In the genomic region with DNA sequence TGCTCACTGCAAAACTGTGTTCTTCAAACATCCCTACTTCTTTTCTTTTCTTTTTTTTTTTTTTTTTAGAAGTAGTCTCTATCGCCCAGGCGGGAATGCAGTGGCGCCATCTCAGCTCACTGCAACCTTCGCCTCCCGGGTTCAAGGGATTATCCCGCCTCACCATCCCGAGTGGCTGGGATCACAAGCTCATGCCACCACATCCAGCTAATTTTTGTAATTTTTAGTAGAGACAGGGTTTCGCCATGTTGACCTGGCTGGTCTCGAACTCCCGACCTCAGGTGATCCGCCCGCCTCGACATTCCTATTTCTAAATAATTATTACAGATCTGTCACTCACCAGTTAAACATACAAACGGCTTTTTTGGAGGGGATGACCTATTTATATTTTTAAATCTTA, we compare ENCODE assay signal across 1 cellular context.
TF ChIP-seq lines count a peak whose summit lies in the region.

No MANE protein-coding gene starts in this region.

TF ChIP-seq in HCT116, 20 proteins besides CTCF, POLR2A, EP300 and RAD21:
- TF ChIP-seq, protein P1, sequence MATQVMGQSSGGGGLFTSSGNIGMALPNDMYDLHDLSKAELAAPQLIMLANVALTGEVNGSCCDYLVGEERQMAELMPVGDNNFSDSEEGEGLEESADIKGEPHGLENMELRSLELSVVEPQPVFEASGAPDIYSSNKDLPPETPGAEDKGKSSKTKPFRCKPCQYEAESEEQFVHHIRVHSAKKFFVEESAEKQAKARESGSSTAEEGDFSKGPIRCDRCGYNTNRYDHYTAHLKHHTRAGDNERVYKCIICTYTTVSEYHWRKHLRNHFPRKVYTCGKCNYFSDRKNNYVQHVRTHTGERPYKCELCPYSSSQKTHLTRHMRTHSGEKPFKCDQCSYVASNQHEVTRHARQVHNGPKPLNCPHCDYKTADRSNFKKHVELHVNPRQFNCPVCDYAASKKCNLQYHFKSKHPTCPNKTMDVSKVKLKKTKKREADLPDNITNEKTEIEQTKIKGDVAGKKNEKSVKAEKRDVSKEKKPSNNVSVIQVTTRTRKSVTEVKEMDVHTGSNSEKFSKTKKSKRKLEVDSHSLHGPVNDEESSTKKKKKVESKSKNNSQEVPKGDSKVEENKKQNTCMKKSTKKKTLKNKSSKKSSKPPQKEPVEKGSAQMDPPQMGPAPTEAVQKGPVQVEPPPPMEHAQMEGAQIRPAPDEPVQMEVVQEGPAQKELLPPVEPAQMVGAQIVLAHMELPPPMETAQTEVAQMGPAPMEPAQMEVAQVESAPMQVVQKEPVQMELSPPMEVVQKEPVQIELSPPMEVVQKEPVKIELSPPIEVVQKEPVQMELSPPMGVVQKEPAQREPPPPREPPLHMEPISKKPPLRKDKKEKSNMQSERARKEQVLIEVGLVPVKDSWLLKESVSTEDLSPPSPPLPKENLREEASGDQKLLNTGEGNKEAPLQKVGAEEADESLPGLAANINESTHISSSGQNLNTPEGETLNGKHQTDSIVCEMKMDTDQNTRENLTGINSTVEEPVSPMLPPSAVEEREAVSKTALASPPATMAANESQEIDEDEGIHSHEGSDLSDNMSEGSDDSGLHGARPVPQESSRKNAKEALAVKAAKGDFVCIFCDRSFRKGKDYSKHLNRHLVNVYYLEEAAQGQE (IDR thresholded peaks at IDR 0.05; ENCODE audit: low read depth) = no peak
- TF ChIP-seq CBX3 (IDR thresholded peaks at IDR 0.05; ENCODE audit: low read depth) (no peak), FOSL1 (IDR thresholded peaks at IDR 0.05; ENCODE audit: low read depth) (no peak), EGR1 (IDR thresholded peaks at IDR 0.05; ENCODE audit: low read depth) (no peak)
